ENCODE assay signal across 17 cellular contexts in genomic region chr1:33163621-33164071, GRCh38. TPM values are rescaled to one million over a fixed set of nuclear protein-coding genes. Genes with fewer than 3 reads are reported as not detected.
DNase-seq lines count a peak whose midpoint lies in the region; ATAC-seq and TF ChIP-seq lines count a peak whose summit lies in the region.
"Had no signal": no experiment of that assay in that cellular context is flagged by ENCODE, and none has a peak within 500 bp of the region (broad histone marks: within the 10 kb centered on the region; RNA-seq: fewer than 3 reads in every experiment).

No MANE protein-coding gene starts in this region.

- peaks cover 25% of the 10 kb centered on the region for H3K36me3 Mint-ChIP-seq in nephron (ENCODE audit: low read depth)

- peak overlapping the region in 1 of 3 experiments; percentile 21 for H3K4me3 Mint-ChIP-seq in nephron

- no peak for ATAC-seq in GM19467 (IDR thresholded peaks at IDR 0.05; ENCODE audit: unreplicated experiment)
- ATAC-seq: activated CD4-positive, CD25-positive, alpha-beta regulatory T cell treated with anti-CD3 and anti-CD28 coated beads, Interleukin-2, amount 50 U/mL, for 24 hours; left lobe of liver; PC-3 had no signal

- no peaks in the 10 kb centered on the region for H3K9me3 Mint-ChIP-seq in nephron

- peak; percentile 87 for DNase-seq in Daoy (ENCODE audit: low read depth)
- no peak for DNase-seq in NT2/D1 (ENCODE audit: low read depth, low spot score)
- peak; percentile 51 for DNase-seq in dermis blood vessel endothelial cell
- DNase-seq in GM10248 (ENCODE audit: extremely low spot score) = no peak
- DNase-seq in stimulated activated naive CD4-positive, alpha-beta T cell (lab: John Stamatoyannopoulos, UW) = no peak
- no peak for DNase-seq in occipital lobe (lab: John Stamatoyannopoulos, UW)
- DNase-seq: activated CD8-positive, alpha-beta memory T cell treated with anti-CD3 and anti-CD28 coated beads, Interleukin-2, amount 50 U/mL, for 48 hours; COR-L47; NCI-H146; PC-3; stimulated activated CD4-positive, alpha-beta T cell treated with anti-CD3 and anti-CD28 coated beads, Interleukin-12 subunit alpha, Interleukin-12 subunit beta, amount 100 ng/mL, for 4 hours; SW 1271; transverse colon had no signal

- CTCF ChIA-PET in GM10248 (lab: Yijun Ruan, JAX) = no interaction called here

- peaks cover 69% of the 10 kb centered on the region for H3K4me1 Mint-ChIP-seq in nephron

- peaks cover 47% of the 10 kb centered on the region for H3K4me1 ChIP-seq in NT2/D1 (ENCODE audit: insufficient read depth, insufficient read length)

- H3K9ac ChIP-seq in NT2/D1 (ENCODE audit: insufficient read length, low read depth) = peak overlapping the region; percentile 25

- POLR2A ChIA-PET in GM10248 (lab: Yijun Ruan, JAX) = no interaction called here

- peaks cover 9% of the 10 kb centered on the region for H3K36me3 ChIP-seq in NT2/D1 (ENCODE audit: insufficient read depth, insufficient read length, low read length)
- H3K36me3 ChIP-seq: transverse colon had no signal

- no peak for TF ChIP-seq CTCF in nephron (IDR thresholded peaks at IDR 0.05; ENCODE audit: unreplicated experiment in 3 of 3)
- TF ChIP-seq CTCF in GM10248 (IDR thresholded peaks at IDR 0.05; ENCODE audit: control extremely low read depth, extremely low read depth, low read depth, missing control alignments) = no peak

- H3K27me3 ChIP-seq in NT2/D1 (ENCODE audit: insufficient read depth, insufficient read length) = peaks cover 14% of the 10 kb centered on the region
- H3K27me3 ChIP-seq: transverse colon had no signal

- H3K4me3 ChIP-seq in NT2/D1 (ENCODE audit: insufficient read length, low read depth) = no peak overlapping the region
- H3K4me3 ChIP-seq: transverse colon had no signal

- no peaks in the 10 kb centered on the region for H3K27me3 Mint-ChIP-seq in nephron (ENCODE audit: low read depth)

- H3K9me3 ChIP-seq in NT2/D1 (ENCODE audit: insufficient read depth, low read length) = no peaks in the 10 kb centered on the region
- H3K9me3 ChIP-seq: transverse colon had no signal

- peak overlapping the region; percentile 97 to 99 (median 98) for H3K27ac Mint-ChIP-seq in nephron

RNA-seq across cellular contexts. Expression of gene TRIM62, which starts 18.2 kb away (rescaled TPM):
- total RNA-seq in Daoy (2014; rRNA removed; shearing (Covaris generic)) = 2.9 and 5.4 TPM in 2 replicates
- 2.6 and 4.6 TPM in 2 replicates for total RNA-seq in dermis blood vessel endothelial cell
- 2.7 TPM for total RNA-seq in occipital lobe

Comparison
In these comparisons a context has a peak if more than half of its experiments do, and no peak if none do; other contexts are left out.
1. DNase-seq: peak in Daoy (single experiment) and dermis blood vessel endothelial cell (single experiment); none in NT2/D1 (single experiment), GM10248 (single experiment), stimulated activated naive CD4-positive, alpha-beta T cell (0 of 6) and occipital lobe (single experiment).